ENCODE assay signal across 19 cellular contexts in the genomic region with DNA sequence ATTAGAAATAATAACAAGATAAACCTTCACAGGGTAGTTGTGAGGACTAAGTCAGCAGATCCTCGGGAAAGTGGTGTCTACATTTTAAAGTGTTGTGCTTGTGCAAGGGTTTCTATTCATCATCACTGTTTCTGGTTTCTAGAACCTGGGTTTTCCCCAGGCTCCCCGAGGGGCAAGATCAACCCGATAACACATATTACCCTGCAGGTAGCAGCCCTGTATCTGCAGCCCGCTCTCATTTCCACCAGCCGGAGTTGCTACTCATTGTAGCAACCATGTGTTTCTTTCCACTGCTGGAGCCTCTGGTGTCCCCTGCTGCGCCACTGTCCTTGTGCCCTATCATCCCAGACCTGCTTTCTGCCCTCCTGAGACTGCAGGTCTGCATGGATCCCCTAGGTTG.
"Had no signal": no experiment of that assay in that cellular context is flagged by ENCODE, and none has a peak within 500 bp of the region (broad histone marks: within the 10 kb centered on the region; RNA-seq: fewer than 3 reads in every experiment).

No MANE protein-coding gene starts in this region.

- H3K4me3 ChIP-seq: esophagus muscularis mucosa, gastrocnemius medialis, heart right ventricle, mucosa of descending colon, spleen, suprapubic skin, thyroid gland had no signal

- ATAC-seq: effector memory CD8-positive, alpha-beta T cell; gastrocnemius medialis; heart right ventricle; left lobe of liver; mucosa of descending colon; naive thymus-derived CD8-positive, alpha-beta T cell; sciatic nerve; stimulated activated naive CD8-positive, alpha-beta T cell treated with anti-CD3 and anti-CD28 coated beads, Interleukin-15, Interleukin-2, amounts not matched to agents 100 U/mL and 50 U/mL, for 24 hours had no signal

- H3K27me3 ChIP-seq: esophagus muscularis mucosa, gastrocnemius medialis, heart right ventricle, spleen, suprapubic skin, thyroid gland had no signal

- H3K9me3 ChIP-seq: esophagus muscularis mucosa, gastrocnemius medialis, heart right ventricle, mucosa of descending colon, spleen, suprapubic skin, thyroid gland had no signal

- H3K27ac ChIP-seq: epithelial cell of prostate, esophagus muscularis mucosa, gastrocnemius medialis, heart right ventricle, spleen, suprapubic skin, thyroid gland had no signal

- H3K4me1 ChIP-seq: esophagus muscularis mucosa, gastrocnemius medialis, heart right ventricle, spleen, suprapubic skin had no signal

- DNase-seq: effector memory CD8-positive, alpha-beta T cell; gastrocnemius medialis; heart right ventricle; hypothalamus; mammary epithelial cell; mucosa of descending colon; naive thymus-derived CD8-positive, alpha-beta T cell; posterior cingulate gyrus; spleen; stimulated activated CD4-positive, alpha-beta T cell treated with anti-CD3 and anti-CD28 coated beads, Interleukin-15, amount 100 ng/mL, for 24 hours; stimulated activated CD4-positive, alpha-beta T cell treated with anti-CD3 and anti-CD28 coated beads, Interleukin-1b, Interleukin-23, amount 100 ng/mL, for 48 hours; stimulated activated CD4-positive, alpha-beta T cell treated with anti-CD3 and anti-CD28 coated beads, Interleukin-4, amount 100 ng/mL, for 4 hours; stimulated activated naive CD8-positive, alpha-beta T cell treated with anti-CD3 and anti-CD28 coated beads, Interleukin-15, Interleukin-2, amounts not matched to agents 100 U/mL and 50 U/mL, for 24 hours; thyroid gland had no signal
